Comparison of ENCODE assay signal across 6 cellular contexts in genomic region chr2:239405071-239405470, GRCh38.
"Had no signal": no experiment of that assay in that cellular context is flagged by ENCODE, and none has a peak within 500 bp of the region (broad histone marks: within the 10 kb centered on the region; RNA-seq: fewer than 3 reads in every experiment).

No MANE protein-coding gene starts in this region.

- H3K4me3 Mint-ChIP-seq: HFFc6 had no signal

- H3K27ac ChIP-seq: GM23248 had no signal

- ATAC-seq: HCT116 had no signal

- H3K27ac Mint-ChIP-seq: HFFc6 had no signal

- DNase-seq: GM23248, GOT3, H7, HFFc6 had no signal

- H3K4me3 ChIP-seq: GM23248, HAP-1 had no signal
